Comparison of ENCODE assay signal across 4 cellular contexts in the genomic region with DNA sequence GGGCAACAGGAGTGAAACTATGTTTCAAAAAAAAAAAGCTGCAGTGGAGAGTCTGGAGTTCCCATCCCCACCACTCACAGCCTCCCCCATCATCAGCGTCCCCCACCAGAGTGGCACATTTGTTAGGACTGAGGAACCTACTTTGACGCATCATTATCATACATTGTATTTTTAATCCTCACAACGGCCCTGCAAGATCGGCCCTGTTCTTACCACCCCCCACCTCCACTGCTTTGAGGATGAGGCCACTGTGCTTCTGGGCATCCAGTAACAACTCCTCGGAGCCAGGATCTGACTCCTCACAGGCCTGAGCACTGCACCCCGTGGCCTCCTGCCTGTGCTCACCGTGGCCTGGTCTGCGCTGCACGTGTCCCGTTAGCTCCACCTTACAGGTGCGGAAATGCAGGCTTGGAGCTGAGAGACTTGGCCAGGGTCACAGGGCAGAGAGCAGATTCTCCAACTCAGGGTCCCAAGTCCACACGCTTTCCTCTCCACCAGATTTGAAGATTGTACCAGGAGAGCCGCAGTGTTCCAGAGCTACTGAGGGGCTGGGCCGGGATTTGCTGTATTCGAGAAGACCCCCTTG. TPM values are rescaled to one million over a fixed set of nuclear protein-coding genes. Genes with fewer than 3 reads are reported as not detected.
"Had no signal": no experiment of that assay in that cellular context is flagged by ENCODE, and none has a peak within 500 bp of the region (broad histone marks: within the 10 kb centered on the region; RNA-seq: fewer than 3 reads in every experiment).

No MANE protein-coding gene starts in this region.

RNA-seq across cellular contexts. Expression of a gene that starts 32.3 kb away (rescaled TPM):
- total RNA-seq: epithelial cell of proximal tubule; mononuclear cell; natural killer cell treated with Interleukin-12 subunit alpha and Interleukin-12 subunit beta and Interleukin-15 and Interleukin-18, amount 100 ng/mL, for 72 hours had no signal
- polyA plus RNA-seq: immature natural killer cell had no signal
